In the genomic region with DNA sequence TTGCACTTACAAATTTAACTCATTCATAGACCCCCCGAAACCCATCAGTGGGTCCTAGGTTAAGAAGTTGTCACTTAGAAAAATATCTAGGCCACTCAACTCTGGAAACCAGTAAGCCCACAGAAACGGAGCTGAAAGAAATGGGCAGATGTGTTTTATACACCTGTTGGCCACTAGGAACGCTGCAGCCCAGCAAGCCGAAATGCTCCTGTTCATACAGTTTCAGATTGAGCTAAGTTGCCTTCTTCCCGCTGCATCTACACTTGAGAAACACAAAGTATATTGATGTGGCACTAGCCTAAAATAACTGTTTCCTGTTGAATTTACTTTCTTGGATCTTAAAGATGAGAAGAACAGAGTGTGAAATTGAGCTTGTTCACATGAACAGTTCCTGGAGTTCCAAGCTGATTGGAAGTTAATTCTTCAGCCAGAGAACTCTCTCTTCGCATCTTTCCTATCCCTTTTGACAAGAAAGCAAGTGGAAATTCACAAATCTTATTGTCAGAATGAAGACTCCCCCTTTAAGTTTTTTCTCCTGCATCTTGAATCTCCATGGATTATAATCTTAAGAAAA, we compare ENCODE assay signal across 8 cellular contexts.
DNase-seq lines count a peak whose midpoint lies in the region; ATAC-seq and TF ChIP-seq lines count a peak whose summit lies in the region.

No MANE protein-coding gene starts in this region.

- in situ Hi-C loops in HAP-1 (cut with MboI; ENCODE audit: low sequenced_read_pairs): no loop called here

- no peak overlapping the region for H3K4me3 ChIP-seq in HAP-1
- no peak overlapping the region for H3K4me3 ChIP-seq in ascending aorta

- TF ChIP-seq CTCF in ascending aorta (IDR thresholded peaks at IDR 0.05): peak; percentile 49 to 84 (median 82)

- H3K4me1 Mint-ChIP-seq in immature natural killer cell: no peaks in the 10 kb centered on the region
- no peaks in the 10 kb centered on the region for H3K4me1 Mint-ChIP-seq in stimulated activated effector memory CD8-positive, alpha-beta T cell treated with anti-CD3 and anti-CD28 coated beads, Interleukin-12 subunit alpha, Interleukin-12 subunit beta, amount 100 ng/mL, for 72 hours
- H3K4me1 Mint-ChIP-seq in activated T-helper 17 cell treated with anti-CD3 and anti-CD28 coated beads, Interleukin-2, amount 50 U/mL, for 72 hours: no peaks in the 10 kb centered on the region

- no peak overlapping the region for H3K4me3 Mint-ChIP-seq in immature natural killer cell
- H3K4me3 Mint-ChIP-seq in stimulated activated effector memory CD8-positive, alpha-beta T cell treated with anti-CD3 and anti-CD28 coated beads, Interleukin-12 subunit alpha, Interleukin-12 subunit beta, amount 100 ng/mL, for 72 hours: no peak overlapping the region
- no peak overlapping the region for H3K4me3 Mint-ChIP-seq in activated T-helper 17 cell treated with anti-CD3 and anti-CD28 coated beads, Interleukin-2, amount 50 U/mL, for 72 hours

- no peak overlapping the region for H3K27ac ChIP-seq in ascending aorta

- H3K36me3 Mint-ChIP-seq in immature natural killer cell: no peaks in the 10 kb centered on the region
- H3K36me3 Mint-ChIP-seq in stimulated activated effector memory CD8-positive, alpha-beta T cell treated with anti-CD3 and anti-CD28 coated beads, Interleukin-12 subunit alpha, Interleukin-12 subunit beta, amount 100 ng/mL, for 72 hours: no peaks in the 10 kb centered on the region
- no peaks in the 10 kb centered on the region for H3K36me3 Mint-ChIP-seq in activated T-helper 17 cell treated with anti-CD3 and anti-CD28 coated beads, Interleukin-2, amount 50 U/mL, for 72 hours (ENCODE audit: low read depth)

- intact Hi-C loops in ascending aorta (cut with DNase I): no loop called here

- H3K27ac Mint-ChIP-seq in immature natural killer cell: no peak overlapping the region
- no peak overlapping the region for H3K27ac Mint-ChIP-seq in stimulated activated effector memory CD8-positive, alpha-beta T cell treated with anti-CD3 and anti-CD28 coated beads, Interleukin-12 subunit alpha, Interleukin-12 subunit beta, amount 100 ng/mL, for 72 hours
- H3K27ac Mint-ChIP-seq in activated T-helper 17 cell treated with anti-CD3 and anti-CD28 coated beads, Interleukin-2, amount 50 U/mL, for 72 hours: no peak overlapping the region

- peak; percentile 4 for DNase-seq in stimulated activated CD4-positive, alpha-beta T cell treated with anti-CD3 and anti-CD28 coated beads, Interleukin-12 subunit alpha, Interleukin-12 subunit beta, amount 100 ng/mL, for 4 hours
- no peak for DNase-seq in stimulated activated CD4-positive, alpha-beta T cell treated with anti-CD3 and anti-CD28 coated beads, Interleukin-4, amount 100 ng/mL, for 24 hours
- DNase-seq in HAP-1 (ENCODE audit: low spot score in 2 of 2) (peak; percentile 53 to 72), NCI-H2227 (lab: John Stamatoyannopoulos, UW; ENCODE audit: unreplicated experiment) (peak; percentile 28), ascending aorta (ENCODE audit: low spot score in 2 of 2) (peak in 1 of 2 donors; percentile 63), immature natural killer cell (peak in 2 of 3 donors; percentile 1 to 3)
- DNase-seq in stimulated activated effector memory CD8-positive, alpha-beta T cell treated with anti-CD3 and anti-CD28 coated beads, Interleukin-12 subunit alpha, Interleukin-12 subunit beta, amount 100 ng/mL, for 72 hours (ENCODE audit: low spot score in 2 of 2): peak in 1 of 2 donors; percentile 46

- peaks cover 0 to 12% (median 8%) of the 10 kb centered on the region in 3 donors for H3K27me3 Mint-ChIP-seq in immature natural killer cell (ENCODE audit: low read depth in 3 of 3)
- H3K27me3 Mint-ChIP-seq in activated T-helper 17 cell treated with anti-CD3 and anti-CD28 coated beads, Interleukin-2, amount 50 U/mL, for 72 hours: no peaks in the 10 kb centered on the region

- H3K36me3 ChIP-seq in HAP-1 (replicated peaks) (no peaks in the 10 kb centered on the region), ascending aorta (no peaks in the 10 kb centered on the region)

- H3K27me3 ChIP-seq in HAP-1 (ENCODE audit: low read depth) (no peaks in the 10 kb centered on the region), ascending aorta (no peaks in the 10 kb centered on the region)

- H3K9me3 ChIP-seq in HAP-1 (no peaks in the 10 kb centered on the region), ascending aorta (no peaks in the 10 kb centered on the region)

- no peaks in the 10 kb centered on the region for H3K9me3 Mint-ChIP-seq in immature natural killer cell
- H3K9me3 Mint-ChIP-seq in stimulated activated effector memory CD8-positive, alpha-beta T cell treated with anti-CD3 and anti-CD28 coated beads, Interleukin-12 subunit alpha, Interleukin-12 subunit beta, amount 100 ng/mL, for 72 hours: no peaks in the 10 kb centered on the region
- H3K9me3 Mint-ChIP-seq in activated T-helper 17 cell treated with anti-CD3 and anti-CD28 coated beads, Interleukin-2, amount 50 U/mL, for 72 hours: no peaks in the 10 kb centered on the region

- ATAC-seq in stimulated activated effector memory CD8-positive, alpha-beta T cell treated with anti-CD3 and anti-CD28 coated beads, Interleukin-12 subunit alpha, Interleukin-12 subunit beta, amount 100 ng/mL, for 72 hours: peak; percentile 26
- ATAC-seq in activated T-helper 17 cell treated with anti-CD3 and anti-CD28 coated beads, Interleukin-2, amount 50 U/mL, for 72 hours (replicated peaks): no peak

- H3K4me1 ChIP-seq in HAP-1 (peaks cover 7% of the 10 kb centered on the region; the same call in 1 of the 2 replicates), ascending aorta (no peaks in the 10 kb centered on the region)
